In the genomic region with DNA sequence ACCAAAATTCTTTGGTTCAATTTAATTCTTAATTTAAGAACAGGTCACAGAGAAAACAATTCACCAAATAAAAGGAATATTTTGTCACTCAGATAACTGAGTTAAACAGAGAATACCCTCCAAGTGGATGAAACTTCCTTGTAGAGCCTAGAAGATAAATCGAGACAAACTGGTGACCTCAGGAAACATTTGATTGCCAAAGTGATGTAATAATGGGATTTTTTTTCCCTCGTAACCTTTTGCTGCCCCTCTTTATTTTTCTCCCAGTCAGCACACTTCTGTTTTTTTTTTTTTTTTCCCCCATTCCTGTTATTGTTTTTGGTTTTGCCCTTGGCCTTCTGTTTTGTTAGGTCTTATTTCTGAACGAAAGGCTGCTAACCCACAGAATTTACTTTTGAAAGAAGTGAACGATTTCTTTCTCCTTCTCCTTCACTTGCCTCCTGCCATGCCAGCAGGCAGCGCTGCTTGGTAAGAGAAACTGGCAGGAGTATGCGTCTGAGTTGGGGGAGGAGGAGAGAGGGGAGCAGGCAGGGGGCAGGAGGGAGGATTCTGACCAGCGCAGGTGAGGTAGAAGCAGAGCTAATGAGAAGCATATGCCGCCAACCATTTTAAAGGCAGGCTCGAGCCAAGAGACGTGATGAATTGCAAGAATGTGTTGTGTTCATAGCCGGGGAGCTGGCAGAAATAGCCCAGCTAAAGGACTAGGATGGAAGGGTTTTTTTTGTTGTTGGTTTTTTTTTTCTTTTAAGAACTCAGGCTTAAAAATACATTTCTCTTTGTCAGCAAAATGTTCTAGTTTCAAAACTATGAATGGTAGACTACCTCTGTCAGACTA, we compare ENCODE assay signal across 8 cellular contexts.
A peak's percentile ranks its signal among the peaks of the same experiment; 100 is the strongest.
DNase-seq lines count a peak whose midpoint lies in the region; ATAC-seq and TF ChIP-seq lines count a peak whose summit lies in the region.

No MANE protein-coding gene starts in this region.

- peak; percentile 44 for TF ChIP-seq CTCF in epithelial cell of esophagus (IDR thresholded peaks at IDR 0.05; ENCODE audit: insufficient read depth, low read depth, low read length, missing control alignments)
- no peak for TF ChIP-seq CTCF in mesothelial cell of epicardium (IDR thresholded peaks at IDR 0.05; ENCODE audit: unreplicated experiment)
- TF ChIP-seq CTCF in activated CD8-positive, alpha-beta T cell treated with anti-CD3 and anti-CD28 coated beads for 36 hours (IDR thresholded peaks at IDR 0.05): no peak
- TF ChIP-seq CTCF in natural killer cell (IDR thresholded peaks at IDR 0.05): no peak

- H3K4me3 Mint-ChIP-seq in mesothelial cell of epicardium: peak overlapping the region; percentile 41
- no peak overlapping the region for H3K4me3 Mint-ChIP-seq in activated CD8-positive, alpha-beta T cell treated with anti-CD3 and anti-CD28 coated beads for 36 hours
- no peak overlapping the region for H3K4me3 Mint-ChIP-seq in natural killer cell

- DNase-seq in A172 (ENCODE audit: low spot score): peak; percentile 16
- peak; percentile 88 for DNase-seq in NCI-H2171 treated with DMSO at 0.1 percent for 48 hours (lab: John Stamatoyannopoulos, UW)
- DNase-seq in epithelial cell of esophagus (ENCODE audit: low read depth): peak; percentile 21
- peak; percentile 49 to 72 for DNase-seq in mesothelial cell of epicardium (ENCODE audit: low spot score in 2 of 2, unreplicated experiment in 2 of 2)
- no peak for DNase-seq in activated CD8-positive, alpha-beta T cell treated with anti-CD3 and anti-CD28 coated beads for 36 hours
- DNase-seq in T1000 (lab: John Stamatoyannopoulos, UW): no peak
- DNase-seq in natural killer cell: no peak
- no peak for DNase-seq in SK-N-DZ (ENCODE audit: low spot score)

- POLR2A ChIA-PET in activated CD8-positive, alpha-beta T cell treated with anti-CD3 and anti-CD28 coated beads for 36 hours (lab: Charles Lee): no interaction called here

- H3K27ac Mint-ChIP-seq in mesothelial cell of epicardium: peak overlapping the region; percentile 97
- no peak overlapping the region for H3K27ac Mint-ChIP-seq in activated CD8-positive, alpha-beta T cell treated with anti-CD3 and anti-CD28 coated beads for 36 hours
- no peak overlapping the region for H3K27ac Mint-ChIP-seq in natural killer cell

- H3K36me3 Mint-ChIP-seq in mesothelial cell of epicardium: peaks cover 8% of the 10 kb centered on the region
- peaks cover 23% of the 10 kb centered on the region for H3K36me3 Mint-ChIP-seq in activated CD8-positive, alpha-beta T cell treated with anti-CD3 and anti-CD28 coated beads for 36 hours (ENCODE audit: low read depth)
- H3K36me3 Mint-ChIP-seq in natural killer cell: no peaks in the 10 kb centered on the region

- H3K4me1 Mint-ChIP-seq in mesothelial cell of epicardium (peaks cover 46% of the 10 kb centered on the region), natural killer cell (peaks cover 0 to 8% of the 10 kb centered on the region in 2 donors)
- peaks cover 41% of the 10 kb centered on the region for H3K4me1 Mint-ChIP-seq in activated CD8-positive, alpha-beta T cell treated with anti-CD3 and anti-CD28 coated beads for 36 hours (ENCODE audit: low read depth)

- intact Hi-C loops in activated CD8-positive, alpha-beta T cell treated with anti-CD3 and anti-CD28 coated beads for 36 hours (cut with micrococcal nuclease): no loop called here
- intact Hi-C loops in natural killer cell (cut with micrococcal nuclease): no loop called here

- H3K27me3 Mint-ChIP-seq in mesothelial cell of epicardium (ENCODE audit: low read depth): no peaks in the 10 kb centered on the region
- no peaks in the 10 kb centered on the region for H3K27me3 Mint-ChIP-seq in activated CD8-positive, alpha-beta T cell treated with anti-CD3 and anti-CD28 coated beads for 36 hours
- H3K27me3 Mint-ChIP-seq in natural killer cell (ENCODE audit: low read depth in 2 of 2): no peaks in the 10 kb centered on the region

- H3K4me3 ChIP-seq in epithelial cell of esophagus (ENCODE audit: low read length): no peak overlapping the region

- no peak for ATAC-seq in activated CD8-positive, alpha-beta T cell treated with anti-CD3 and anti-CD28 coated beads for 36 hours
- ATAC-seq in natural killer cell: no peak

- CTCF ChIA-PET in activated CD8-positive, alpha-beta T cell treated with anti-CD3 and anti-CD28 coated beads for 36 hours (lab: Charles Lee): interaction anchor here (1.0 to 2.1 kb wide), 2 partner anchors 11 to 14 kb away, joined by 3 to 7 read pairs; no protein-coding TSS in a partner anchor

- H3K9me3 Mint-ChIP-seq in mesothelial cell of epicardium (peaks cover 4% of the 10 kb centered on the region), natural killer cell (no peaks in the 10 kb centered on the region)
- no peaks in the 10 kb centered on the region for H3K9me3 Mint-ChIP-seq in activated CD8-positive, alpha-beta T cell treated with anti-CD3 and anti-CD28 coated beads for 36 hours

Comparison
In these comparisons a context has a peak if more than half of its experiments do, and no peak if none do; other contexts are left out.
1. DNase-seq: peak in A172 (single experiment), NCI-H2171 treated with DMSO at 0.1 percent for 48 hours (single experiment), epithelial cell of esophagus (single experiment) and mesothelial cell of epicardium (2 of 2); none in activated CD8-positive, alpha-beta T cell treated with anti-CD3 and anti-CD28 coated beads for 36 hours (single experiment), T1000 (single experiment), natural killer cell (single experiment) and SK-N-DZ (single experiment).